ENCODE assay signal across 25 cellular contexts in genomic region chr19:10788146-10788545, GRCh38.
"Had no signal": no experiment of that assay in that cellular context is flagged by ENCODE, and none has a peak within 500 bp of the region (broad histone marks: within the 10 kb centered on the region; RNA-seq: fewer than 3 reads in every experiment).

No MANE protein-coding gene starts in this region.

- H3K27ac ChIP-seq: colonic mucosa, left ventricle myocardium inferior, parathyroid adenoma, SK-N-MC, tibial artery, VCaP had no signal

- DNase-seq: activated CD4-positive, alpha-beta T cell treated with anti-CD3 and anti-CD28 coated beads, Interleukin-2, amount 50 U/mL, for 1 hour; activated CD4-positive, CD25-positive, alpha-beta regulatory T cell treated with anti-CD3 and anti-CD28 coated beads, Interleukin-2, amount 50 U/mL, for 72 hours; activated CD8-positive, alpha-beta memory T cell treated with anti-CD3 and anti-CD28 coated beads for 24 hours; activated CD8-positive, alpha-beta memory T cell treated with anti-CD3 and anti-CD28 coated beads, Interleukin-2, amount 50 U/mL, for 4 hours; activated effector memory CD4-positive, alpha-beta T cell treated with anti-CD3 and anti-CD28 coated beads, Interleukin-2, amount 50 U/mL, for 16 hours; activated naive CD4-positive, alpha-beta T cell treated with anti-CD3 and anti-CD28 coated beads, Interleukin-2, amount 50 U/mL, for 16 hours; activated T-cell treated with anti-CD3 and anti-CD28 coated beads, Interleukin-2, amount 50 U/mL, for 48 hours; amniotic stem cell; colonic mucosa; foreskin fibroblast; kidney glomerular epithelial cell; left ventricle myocardium inferior; mammary epithelial cell; nucleus accumbens; right cardiac atrium; stimulated activated CD4-positive, alpha-beta T cell treated with anti-CD3 and anti-CD28 coated beads, Interleukin-4, amount 100 ng/mL, for 24 hours; SW 1271; tibial artery had no signal

- ATAC-seq: right cardiac atrium had no signal

- H3K4me1 ChIP-seq: colonic mucosa, parathyroid adenoma, tibial artery had no signal

- H3K9me3 ChIP-seq: colonic mucosa, left ventricle myocardium inferior, tibial artery had no signal

- H3K9ac ChIP-seq: parathyroid adenoma had no signal

- H3K4me3 Mint-ChIP-seq: natural killer cell treated with Interleukin-12 subunit alpha and Interleukin-12 subunit beta and Interleukin-15 and Interleukin-18, amount 100 ng/mL, for 72 hours; stimulated activated naive CD8-positive, alpha-beta T cell treated with anti-CD3 and anti-CD28 coated beads, Interleukin-15, Interleukin-2, amounts not matched to agents 100 ng/mL and 50 ng/mL, for 24 hours; T-helper 2 cell treated with Interferon-gamma antibody and Interleukin-4, amounts not matched to agents 5 μg/mL and 100 μg/mL, for 36 hours had no signal

- FAIRE-seq: bronchial epithelial cell had no signal

- H3K4me3 ChIP-seq: colonic mucosa, left ventricle myocardium inferior, SK-N-MC, tibial artery had no signal

- H3K9me3 Mint-ChIP-seq: natural killer cell treated with Interleukin-12 subunit alpha and Interleukin-12 subunit beta and Interleukin-15 and Interleukin-18, amount 100 ng/mL, for 72 hours; stimulated activated naive CD8-positive, alpha-beta T cell treated with anti-CD3 and anti-CD28 coated beads, Interleukin-15, Interleukin-2, amounts not matched to agents 100 ng/mL and 50 ng/mL, for 24 hours; T-helper 2 cell treated with Interferon-gamma antibody and Interleukin-4, amounts not matched to agents 5 μg/mL and 100 μg/mL, for 36 hours had no signal

- H3K27me3 Mint-ChIP-seq: natural killer cell treated with Interleukin-12 subunit alpha and Interleukin-12 subunit beta and Interleukin-15 and Interleukin-18, amount 100 ng/mL, for 72 hours; stimulated activated naive CD8-positive, alpha-beta T cell treated with anti-CD3 and anti-CD28 coated beads, Interleukin-15, Interleukin-2, amounts not matched to agents 100 ng/mL and 50 ng/mL, for 24 hours had no signal

- H3K27me3 ChIP-seq: colonic mucosa, tibial artery had no signal

- H3K27ac Mint-ChIP-seq: stimulated activated naive CD8-positive, alpha-beta T cell treated with anti-CD3 and anti-CD28 coated beads, Interleukin-15, Interleukin-2, amounts not matched to agents 100 ng/mL and 50 ng/mL, for 24 hours; T-helper 2 cell treated with Interferon-gamma antibody and Interleukin-4, amounts not matched to agents 5 μg/mL and 100 μg/mL, for 36 hours had no signal

- H2AFZ ChIP-seq: parathyroid adenoma had no signal
